In genomic region chr12:122519418-122519817, GRCh38 we compare ENCODE assay signal across 26 cellular contexts. TPM values are rescaled to one million over a fixed set of nuclear protein-coding genes. Genes with fewer than 3 reads are reported as not detected.
DNase-seq lines count a peak whose midpoint lies in the region; ATAC-seq, FAIRE-seq and TF ChIP-seq lines count a peak whose summit lies in the region.
"Had no signal": no experiment of that assay in that cellular context is flagged by ENCODE, and none has a peak within 500 bp of the region (broad histone marks: within the 10 kb centered on the region; RNA-seq: fewer than 3 reads in every experiment).

No MANE protein-coding gene starts in this region.

- H3K9me3 Mint-ChIP-seq in activated naive CD8-positive, alpha-beta T cell (ENCODE audit: low read depth) = no peaks in the 10 kb centered on the region
- H3K9me3 Mint-ChIP-seq in activated naive CD8-positive, alpha-beta T cell treated with anti-CD3 and anti-CD28 coated beads for 36 hours = no peaks in the 10 kb centered on the region
- H3K9me3 Mint-ChIP-seq in activated T-helper 1 cell treated with anti-CD3 and anti-CD28 coated beads, Interleukin-12 subunit alpha, Interleukin-12 subunit beta, Interleukin-2, Interleukin-4 antibody, amounts not matched to agents 30 ng/mL and 10 ng/mL and 1 ng/mL, durations not matched to agents 14 hours and 24 hours and 36 hours = no peaks in the 10 kb centered on the region
- H3K9me3 Mint-ChIP-seq in CD14-positive monocyte = no peaks in the 10 kb centered on the region
- H3K9me3 Mint-ChIP-seq: activated naive CD4-positive, alpha-beta T cell treated with anti-CD3 and anti-CD28 coated beads, Interleukin-2, amount 50 U/mL, for 24 hours; CD8-positive, alpha-beta T cell; nephron progenitor cell had no signal

- ATAC-seq in HG03565 (IDR thresholded peaks at IDR 0.05; ENCODE audit: unreplicated experiment) (no peak), left colon (no peak)
- ATAC-seq: CD8-positive, alpha-beta T cell; lower lobe of right lung; Panc1; pancreas had no signal

- FAIRE-seq in GM12891 (lab: Jason Lieb, UNC) = no peak
- FAIRE-seq: astrocyte, frontal cortex, GM12892, pancreas had no signal

- peak overlapping the region; percentile 72 for H3K27ac Mint-ChIP-seq in activated naive CD8-positive, alpha-beta T cell
- no peak overlapping the region for H3K27ac Mint-ChIP-seq in activated naive CD8-positive, alpha-beta T cell treated with anti-CD3 and anti-CD28 coated beads for 36 hours
- peak overlapping the region; percentile 72 for H3K27ac Mint-ChIP-seq in activated T-helper 1 cell treated with anti-CD3 and anti-CD28 coated beads, Interleukin-12 subunit alpha, Interleukin-12 subunit beta, Interleukin-2, Interleukin-4 antibody, amounts not matched to agents 30 ng/mL and 10 ng/mL and 1 ng/mL, durations not matched to agents 14 hours and 24 hours and 36 hours
- H3K27ac Mint-ChIP-seq in CD14-positive monocyte = no peak overlapping the region
- H3K27ac Mint-ChIP-seq: CD8-positive, alpha-beta T cell; nephron progenitor cell had no signal

- H3K36me3 ChIP-seq in smooth muscle cell (ENCODE audit: low read depth) = peaks cover 57% of the 10 kb centered on the region

- peaks cover 57% of the 10 kb centered on the region for H3K4me1 Mint-ChIP-seq in activated naive CD8-positive, alpha-beta T cell (ENCODE audit: low read depth)
- peaks cover 40% of the 10 kb centered on the region for H3K4me1 Mint-ChIP-seq in activated naive CD8-positive, alpha-beta T cell treated with anti-CD3 and anti-CD28 coated beads for 36 hours
- H3K4me1 Mint-ChIP-seq in activated T-helper 1 cell treated with anti-CD3 and anti-CD28 coated beads, Interleukin-12 subunit alpha, Interleukin-12 subunit beta, Interleukin-2, Interleukin-4 antibody, amounts not matched to agents 30 ng/mL and 10 ng/mL and 1 ng/mL, durations not matched to agents 14 hours and 24 hours and 36 hours (ENCODE audit: low read depth) = peaks cover 76% of the 10 kb centered on the region
- peaks cover 17% of the 10 kb centered on the region for H3K4me1 Mint-ChIP-seq in CD14-positive monocyte

- H4K20me1 ChIP-seq in smooth muscle cell (ENCODE audit: low read depth) = peaks cover 100% of the 10 kb centered on the region

- intact Hi-C loops in activated T-helper 1 cell treated with anti-CD3 and anti-CD28 coated beads, Interleukin-12 subunit alpha, Interleukin-12 subunit beta, Interleukin-2, Interleukin-4 antibody, amounts not matched to agents 30 ng/mL and 10 ng/mL and 1 ng/mL, durations not matched to agents 14 hours and 24 hours and 36 hours (cut with micrococcal nuclease) = no loop called here
- intact Hi-C loops in CD14-positive monocyte (cut with micrococcal nuclease) = no loop called here
- intact Hi-C loops in left colon (cut with DNase I, micrococcal nuclease) = no loop called here

- H3K4me3 Mint-ChIP-seq in activated naive CD8-positive, alpha-beta T cell = no peak overlapping the region
- H3K4me3 Mint-ChIP-seq in activated naive CD8-positive, alpha-beta T cell treated with anti-CD3 and anti-CD28 coated beads for 36 hours = no peak overlapping the region
- H3K4me3 Mint-ChIP-seq in activated T-helper 1 cell treated with anti-CD3 and anti-CD28 coated beads, Interleukin-12 subunit alpha, Interleukin-12 subunit beta, Interleukin-2, Interleukin-4 antibody, amounts not matched to agents 30 ng/mL and 10 ng/mL and 1 ng/mL, durations not matched to agents 14 hours and 24 hours and 36 hours = no peak overlapping the region
- no peak overlapping the region for H3K4me3 Mint-ChIP-seq in CD14-positive monocyte
- H3K4me3 Mint-ChIP-seq: activated naive CD4-positive, alpha-beta T cell treated with anti-CD3 and anti-CD28 coated beads, Interleukin-2, amount 50 U/mL, for 24 hours; CD8-positive, alpha-beta T cell; nephron progenitor cell had no signal

- no peak for TF ChIP-seq POLR2A in GM12891 (IDR thresholded peaks at IDR 0.05; ENCODE audit: low read depth, low read length)

- no peak for TF ChIP-seq CTCF in smooth muscle cell (IDR thresholded peaks at IDR 0.05; ENCODE audit: borderline replicate concordance, insufficient read depth, poor library complexity, severe bottlenecking)
- no peak for TF ChIP-seq CTCF in CD14-positive monocyte (IDR thresholded peaks at IDR 0.05)

- peak overlapping the region; percentile 74 for H3K27ac ChIP-seq in smooth muscle cell (ENCODE audit: low read depth)
- H3K27ac ChIP-seq: lower lobe of right lung, pancreas, spleen had no signal

- H3K4me1 ChIP-seq in smooth muscle cell (ENCODE audit: low read depth) = peaks cover 23% of the 10 kb centered on the region

- no peaks in the 10 kb centered on the region for H3K27me3 ChIP-seq in smooth muscle cell (ENCODE audit: low read depth)
- H3K27me3 ChIP-seq: pancreas, spleen had no signal

- H3F3A ChIP-seq in smooth muscle cell (ENCODE audit: low read depth) = peaks cover 66% of the 10 kb centered on the region

- H3K27me3 Mint-ChIP-seq in activated naive CD8-positive, alpha-beta T cell = no peaks in the 10 kb centered on the region
- no peaks in the 10 kb centered on the region for H3K27me3 Mint-ChIP-seq in activated naive CD8-positive, alpha-beta T cell treated with anti-CD3 and anti-CD28 coated beads for 36 hours
- H3K27me3 Mint-ChIP-seq in activated T-helper 1 cell treated with anti-CD3 and anti-CD28 coated beads, Interleukin-12 subunit alpha, Interleukin-12 subunit beta, Interleukin-2, Interleukin-4 antibody, amounts not matched to agents 30 ng/mL and 10 ng/mL and 1 ng/mL, durations not matched to agents 14 hours and 24 hours and 36 hours (ENCODE audit: insufficient read depth) = no peaks in the 10 kb centered on the region
- H3K27me3 Mint-ChIP-seq in CD14-positive monocyte (ENCODE audit: low read depth in 3 of 3) = no peaks in the 10 kb centered on the region
- H3K27me3 Mint-ChIP-seq: activated naive CD4-positive, alpha-beta T cell treated with anti-CD3 and anti-CD28 coated beads, Interleukin-2, amount 50 U/mL, for 24 hours had no signal

- H3K9ac ChIP-seq in smooth muscle cell (ENCODE audit: low read depth) = no peak overlapping the region

- 97% methylated on average over 1 of the region's 1 CpG for WGBS in smooth muscle cell (ENCODE audit: low lambda C conversion rate)

- no peak overlapping the region for H3K4me3 ChIP-seq in smooth muscle cell
- H3K4me3 ChIP-seq: lower lobe of right lung, pancreas, spleen had no signal

- no peak overlapping the region for H3K4me2 ChIP-seq in smooth muscle cell

- H3K36me3 Mint-ChIP-seq in activated naive CD8-positive, alpha-beta T cell = peaks cover 17% of the 10 kb centered on the region
- H3K36me3 Mint-ChIP-seq in activated naive CD8-positive, alpha-beta T cell treated with anti-CD3 and anti-CD28 coated beads for 36 hours = peaks cover 62% of the 10 kb centered on the region
- peaks cover 75% of the 10 kb centered on the region for H3K36me3 Mint-ChIP-seq in activated T-helper 1 cell treated with anti-CD3 and anti-CD28 coated beads, Interleukin-12 subunit alpha, Interleukin-12 subunit beta, Interleukin-2, Interleukin-4 antibody, amounts not matched to agents 30 ng/mL and 10 ng/mL and 1 ng/mL, durations not matched to agents 14 hours and 24 hours and 36 hours (ENCODE audit: low read depth)
- H3K36me3 Mint-ChIP-seq in CD14-positive monocyte = peaks cover 75 to 79% of the 10 kb centered on the region in 2 donors

- peaks cover 86% of the 10 kb centered on the region for H3K79me2 ChIP-seq in smooth muscle cell (ENCODE audit: low read depth)

- H3K9me3 ChIP-seq in smooth muscle cell (replicated peaks; ENCODE audit: low read depth) = no peaks in the 10 kb centered on the region
- H3K9me3 ChIP-seq: lower lobe of right lung, pancreas, spleen had no signal

- no peak overlapping the region for H2AFZ ChIP-seq in smooth muscle cell (ENCODE audit: low read depth)

- DNase-seq in activated naive CD8-positive, alpha-beta T cell treated with anti-CD3 and anti-CD28 coated beads for 36 hours = no peak
- DNase-seq in GM12891 (ENCODE audit: insufficient read length, low spot score) (no peak), smooth muscle cell (lab: John Stamatoyannopoulos, UW; ENCODE audit: unreplicated experiment) (no peak), CD14-positive monocyte (ENCODE audit: low spot score) (no peak), left colon (no peak)
- no peak for DNase-seq in activated T-helper 1 cell treated with anti-CD3 and anti-CD28 coated beads, Interleukin-12 subunit alpha, Interleukin-12 subunit beta, Interleukin-2, Interleukin-4 antibody, amounts not matched to agents 30 ng/mL and 10 ng/mL and 1 ng/mL, durations not matched to agents 14 hours and 24 hours and 36 hours (ENCODE audit: low spot score)
- DNase-seq: activated CD4-positive, CD25-positive, alpha-beta regulatory T cell treated with anti-CD3 and anti-CD28 coated beads, Interleukin-2, amount 50 U/mL, for 72 hours; CD8-positive, alpha-beta T cell; EL; GOT3; kidney glomerular epithelial cell; lower lobe of right lung; NCI-H1417; NCI-H2029 treated with DMSO at 0.1 percent for 48 hours; NCI-H69; nephron progenitor cell; pancreas; spleen; substantia nigra had no signal

RNA-seq across cellular contexts. Expression of gene RSRC2, which starts 7.3 kb away (rescaled TPM):
- 10 to 100 TPM; 89.0 to 93.0 TPM for total RNA-seq in activated naive CD8-positive, alpha-beta T cell treated with anti-CD3 and anti-CD28 coated beads for 36 hours
- polyA plus RNA-seq in GM12891 (2012; ENCODE audit: low read depth, missing spikeins) = 69.1 TPM
- 101 and 103 TPM in 2 replicates for total RNA-seq in activated T-helper 1 cell treated with anti-CD3 and anti-CD28 coated beads, Interleukin-12 subunit alpha, Interleukin-12 subunit beta, Interleukin-2, Interleukin-4 antibody, amounts not matched to agents 30 ng/mL and 10 ng/mL and 1 ng/mL, durations not matched to agents 14 hours and 24 hours and 36 hours
- total RNA-seq in smooth muscle cell (108 and 118 TPM in 2 replicates), left colon (10 to 100 TPM; 49.4 to 67.4 TPM)
- polyA plus RNA-seq in smooth muscle cell (60.9 and 65.9 TPM in 2 replicates), CD14-positive monocyte (10 to 100 TPM in 1 of 2 donors, 1 to 10 TPM in 1; 7.6 to 15.8 TPM)

RNA-seq across cellular contexts. Expression of gene KNTC1, which starts 7.6 kb away (rescaled TPM):
- 10 to 100 TPM; 85.9 to 89.9 TPM for total RNA-seq in activated naive CD8-positive, alpha-beta T cell treated with anti-CD3 and anti-CD28 coated beads for 36 hours
- 26.2 TPM for polyA plus RNA-seq in GM12891 (2012; ENCODE audit: low read depth, missing spikeins)
- 122 and 126 TPM in 2 replicates for total RNA-seq in activated T-helper 1 cell treated with anti-CD3 and anti-CD28 coated beads, Interleukin-12 subunit alpha, Interleukin-12 subunit beta, Interleukin-2, Interleukin-4 antibody, amounts not matched to agents 30 ng/mL and 10 ng/mL and 1 ng/mL, durations not matched to agents 14 hours and 24 hours and 36 hours
- total RNA-seq in smooth muscle cell = 22.7 and 26.2 TPM in 2 replicates
- polyA plus RNA-seq in smooth muscle cell = 9.1 and 13.5 TPM in 2 replicates
- polyA plus RNA-seq in CD14-positive monocyte = under 1 TPM; 0.65 to 0.81 TPM
- 10 to 100 TPM; 10.1 to 17.5 TPM for total RNA-seq in left colon

RNA-seq across cellular contexts. Expression of gene ZCCHC8, which starts 18.7 kb away (rescaled TPM):
- 10 to 100 TPM; 40.7 to 41.7 TPM for total RNA-seq in activated naive CD8-positive, alpha-beta T cell treated with anti-CD3 and anti-CD28 coated beads for 36 hours
- 14.0 TPM for polyA plus RNA-seq in GM12891 (2012; ENCODE audit: low read depth, missing spikeins)
- 42.5 and 48.4 TPM in 2 replicates for total RNA-seq in activated T-helper 1 cell treated with anti-CD3 and anti-CD28 coated beads, Interleukin-12 subunit alpha, Interleukin-12 subunit beta, Interleukin-2, Interleukin-4 antibody, amounts not matched to agents 30 ng/mL and 10 ng/mL and 1 ng/mL, durations not matched to agents 14 hours and 24 hours and 36 hours
- total RNA-seq in smooth muscle cell (19.5 and 20.6 TPM in 2 replicates), left colon (10 to 100 TPM; 18.7 to 20.0 TPM)
- polyA plus RNA-seq in smooth muscle cell (8.8 and 13.9 TPM in 2 replicates), CD14-positive monocyte (1 to 10 TPM; 2.5 to 5.4 TPM)

Comparison
In these comparisons a context has a peak if more than half of its experiments do, and no peak if none do; other contexts are left out.
1. H3K27ac Mint-ChIP-seq: peak in activated naive CD8-positive, alpha-beta T cell (single experiment) and activated T-helper 1 cell treated with anti-CD3 and anti-CD28 coated beads, Interleukin-12 subunit alpha, Interleukin-12 subunit beta, Interleukin-2, Interleukin-4 antibody, amounts not matched to agents 30 ng/mL and 10 ng/mL and 1 ng/mL, durations not matched to agents 14 hours and 24 hours and 36 hours (single experiment); none in activated naive CD8-positive, alpha-beta T cell treated with anti-CD3 and anti-CD28 coated beads for 36 hours (single experiment) and CD14-positive monocyte (0 of 7).